Comparison of ENCODE assay signal across 8 cellular contexts in the genomic region with DNA sequence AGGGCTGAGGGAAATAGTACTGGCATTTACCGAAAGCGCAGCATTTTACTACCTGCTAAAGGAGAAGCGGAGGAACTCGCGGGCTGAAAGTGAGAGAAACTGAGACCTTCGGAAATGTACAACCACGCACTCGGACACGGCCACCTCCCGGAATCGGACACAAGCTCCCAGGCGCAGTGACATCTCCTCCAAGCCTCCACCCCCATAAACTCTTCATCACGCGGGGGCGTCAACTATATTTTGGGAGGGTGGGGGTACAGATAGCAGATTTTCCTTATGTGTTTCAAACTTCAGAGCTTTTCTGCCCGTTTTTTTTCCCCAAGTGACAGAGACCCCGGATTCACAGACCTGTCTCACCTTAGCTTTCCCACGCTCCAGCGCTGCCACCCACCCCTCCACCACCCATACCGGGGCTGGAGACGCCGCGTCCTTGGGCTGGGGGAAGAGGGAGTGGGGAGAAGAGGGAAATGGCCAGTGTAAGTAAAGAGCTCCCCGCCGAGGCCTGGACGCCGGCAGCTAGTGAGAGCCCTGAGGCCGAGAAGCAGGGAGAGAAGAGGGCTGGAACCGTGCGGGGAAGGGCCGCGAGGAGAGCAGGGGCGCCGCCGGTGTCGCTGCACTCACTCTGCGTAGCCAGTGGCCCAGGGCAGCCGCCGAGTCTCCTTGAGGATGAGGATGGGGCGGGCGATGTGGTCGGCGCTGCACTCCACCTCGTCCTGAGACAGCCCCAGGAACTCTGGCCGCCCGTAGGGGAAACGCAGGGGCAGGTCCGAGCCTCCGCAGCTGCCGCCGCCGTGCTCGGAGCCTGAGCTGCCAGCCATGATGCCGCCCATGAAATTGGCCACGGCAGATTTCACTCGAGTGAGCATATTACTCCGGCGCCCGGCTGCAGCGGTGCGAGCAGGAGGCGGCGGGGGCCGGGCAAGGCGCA. TPM values are rescaled to one million over a fixed set of nuclear protein-coding genes. Genes with fewer than 3 reads are reported as not detected.
DNase-seq lines count a peak whose midpoint lies in the region; ATAC-seq and TF ChIP-seq lines count a peak whose summit lies in the region.

No MANE protein-coding gene starts in this region.

- H3K36me3 ChIP-seq in HCT116 (ENCODE audit: control insufficient read depth in 1 of 2, insufficient read depth in 2 of 2, low read length in 2 of 2) (no peaks in the 10 kb centered on the region), MG63 (no peaks in the 10 kb centered on the region)

- no peaks in the 10 kb centered on the region for H4K20me1 ChIP-seq in HCT116 (ENCODE audit: insufficient read depth)

- peaks cover 9 to 18% of the 10 kb centered on the region in 2 experiments; a peak in 3 of 4 replicates for H3K4me1 ChIP-seq in HCT116 (ENCODE audit: control insufficient read depth in 1 of 2, insufficient read depth in 2 of 2, low read length in 2 of 2)

- TF ChIP-seq CTCF in HCT116 (IDR thresholded peaks at IDR 0.05 in 2 of 3, conservative IDR thresholded peaks at IDR 0.05 in 1 of 3; ENCODE audit: borderline replicate concordance in 1 of 3, insufficient read depth in 1 of 3, low read depth in 2 of 3, low read length in 2 of 3) (no peak), glutamatergic neuron (IDR thresholded peaks at IDR 0.05; ENCODE audit: partially characterized antibody, unreplicated experiment) (no peak), omental fat pad (IDR thresholded peaks at IDR 0.05) (no peak)

- ATAC-seq in HCT116 (peak; percentile 53), omental fat pad (ENCODE audit: low FRiP score) (peak; percentile 71)

- H2AFZ ChIP-seq in HCT116 (ENCODE audit: low read depth, low read length, poor library complexity, severe bottlenecking): peak overlapping the region; percentile 77

- no peaks in the 10 kb centered on the region for H3K36me3 Mint-ChIP-seq in glutamatergic neuron (ENCODE audit: unreplicated experiment)

- peak overlapping the region; percentile 87 for H3K4me3 Mint-ChIP-seq in glutamatergic neuron (ENCODE audit: unreplicated experiment)

- peak overlapping the region; percentile 71 for H3K27ac ChIP-seq in HCT116 (ENCODE audit: low read depth, low read length)

- POLR2A ChIA-PET in HCT116 (lab: Charles Lee): no interaction called here

- BruUV-seq in HCT116 (replicated peaks; lab: Mats Ljungman, UMichigan): no TSS peak

- no peaks in the 10 kb centered on the region for H3K27me3 ChIP-seq in HCT116 (ENCODE audit: insufficient read depth, low read length)
- no peaks in the 10 kb centered on the region for H3K27me3 ChIP-seq in MG63

- CTCF ChIA-PET in HCT116 (lab: Charles Lee): interaction anchor here (0.9 to 1.6 kb wide), 5 partner anchors 8 to 135 kb away, joined by 3 to 9 read pairs (median 4); no protein-coding TSS in a partner anchor

- RAD21 ChIA-PET in HCT116 (lab: Charles Lee; ENCODE audit: low non-redundant PET in 1 of 2, low total read pairs in 2 of 2, uncharacterized antibody in 2 of 2, unreplicated experiment in 2 of 2): no interaction called here

- intact Hi-C loops in HCT116 (cut with micrococcal nuclease): loop anchor here (10.0 kb wide), 1 partner anchor 119 kb away; no protein-coding TSS in a partner anchor

- H3K27ac Mint-ChIP-seq in glutamatergic neuron (ENCODE audit: unreplicated experiment): peak overlapping the region; percentile 10

- H3K9me2 ChIP-seq in HCT116 (ENCODE audit: insufficient read depth): no peaks in the 10 kb centered on the region

- H3K4me3 ChIP-seq in HCT116 (replicated peaks in 1 of 2; ENCODE audit: low read depth in 1 of 2, low read length in 2 of 2) (peak overlapping the region; percentile 75 to 85), MG63 (peak overlapping the region; percentile 67)

- peak overlapping the region; percentile 74 for H3K9ac ChIP-seq in HCT116 (ENCODE audit: low read length)

- TF ChIP-seq POLR2A in HCT116 (IDR thresholded peaks at IDR 0.05; ENCODE audit: borderline replicate concordance, extremely low read depth, insufficient read depth, insufficient read length): no peak

- H3K4me1 Mint-ChIP-seq in glutamatergic neuron (ENCODE audit: low read depth, unreplicated experiment): peaks cover 4% of the 10 kb centered on the region

- H3K79me2 ChIP-seq in HCT116 (ENCODE audit: insufficient read depth, low read length): no peaks in the 10 kb centered on the region

- peak; percentile 35 for DNase-seq in stimulated activated CD4-positive, alpha-beta T cell treated with anti-CD3 and anti-CD28 coated beads, Interleukin-15, amount 100 ng/mL, for 24 hours
- no peak for DNase-seq in stimulated activated CD4-positive, alpha-beta T cell treated with anti-CD3 and anti-CD28 coated beads, Interleukin-4, amount 100 ng/mL, for 4 hours
- no peak for DNase-seq in HCT116 (ENCODE audit: low read depth, low spot score)
- DNase-seq in MG63: peak; percentile 46
- peak; percentile 35 to 46 for DNase-seq in activated T-cell treated with anti-CD3 and anti-CD28 coated beads, Interleukin-2, amount 50 U/mL, for 48 hours
- DNase-seq in glutamatergic neuron: peak; percentile 68
- no peak for DNase-seq in omental fat pad (ENCODE audit: low spot score)
- DNase-seq in NCI-H1436 (lab: John Stamatoyannopoulos, UW): no peak

- TF ChIP-seq RAD21 in HCT116 (IDR thresholded peaks at IDR 0.05; ENCODE audit: low read depth): no peak

- H3K9me3 ChIP-seq in HCT116 (ENCODE audit: control insufficient read depth in 1 of 2, insufficient read depth in 1 of 2, low read depth in 1 of 2, low read length in 2 of 2): no peaks in the 10 kb centered on the region
- H3K9me3 ChIP-seq in MG63: no peaks in the 10 kb centered on the region

- peak overlapping the region; percentile 94 for H3K4me2 ChIP-seq in HCT116 (ENCODE audit: low read length)

- peaks cover 4% of the 10 kb centered on the region for H3K27me3 Mint-ChIP-seq in glutamatergic neuron (ENCODE audit: unreplicated experiment)

- peaks cover 1% of the 10 kb centered on the region for H3K9me3 Mint-ChIP-seq in glutamatergic neuron (ENCODE audit: unreplicated experiment)

TF ChIP-seq in HCT116, 20 proteins besides CTCF, POLR2A, EP300 and RAD21 (continues in another document):
- no peak for TF ChIP-seq EZH2 (IDR thresholded peaks at IDR 0.05)
- TF ChIP-seq TCF7L2 (IDR thresholded peaks at IDR 0.05; ENCODE audit: borderline replicate concordance, extremely low read depth, insufficient read depth, insufficient read length): no peak
- TF ChIP-seq ZNF274 (IDR thresholded peaks at IDR 0.05; ENCODE audit: low read depth, low read length): no peak
- TF ChIP-seq EZH2phosphoT487 (IDR thresholded peaks at IDR 0.05; ENCODE audit: borderline replicate concordance): no peak
- TF ChIP-seq, protein P1, sequence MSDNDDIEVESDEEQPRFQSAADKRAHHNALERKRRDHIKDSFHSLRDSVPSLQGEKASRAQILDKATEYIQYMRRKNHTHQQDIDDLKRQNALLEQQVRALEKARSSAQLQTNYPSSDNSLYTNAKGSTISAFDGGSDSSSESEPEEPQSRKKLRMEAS (IDR thresholded peaks at IDR 0.05): no peak
- TF ChIP-seq, protein P2, sequence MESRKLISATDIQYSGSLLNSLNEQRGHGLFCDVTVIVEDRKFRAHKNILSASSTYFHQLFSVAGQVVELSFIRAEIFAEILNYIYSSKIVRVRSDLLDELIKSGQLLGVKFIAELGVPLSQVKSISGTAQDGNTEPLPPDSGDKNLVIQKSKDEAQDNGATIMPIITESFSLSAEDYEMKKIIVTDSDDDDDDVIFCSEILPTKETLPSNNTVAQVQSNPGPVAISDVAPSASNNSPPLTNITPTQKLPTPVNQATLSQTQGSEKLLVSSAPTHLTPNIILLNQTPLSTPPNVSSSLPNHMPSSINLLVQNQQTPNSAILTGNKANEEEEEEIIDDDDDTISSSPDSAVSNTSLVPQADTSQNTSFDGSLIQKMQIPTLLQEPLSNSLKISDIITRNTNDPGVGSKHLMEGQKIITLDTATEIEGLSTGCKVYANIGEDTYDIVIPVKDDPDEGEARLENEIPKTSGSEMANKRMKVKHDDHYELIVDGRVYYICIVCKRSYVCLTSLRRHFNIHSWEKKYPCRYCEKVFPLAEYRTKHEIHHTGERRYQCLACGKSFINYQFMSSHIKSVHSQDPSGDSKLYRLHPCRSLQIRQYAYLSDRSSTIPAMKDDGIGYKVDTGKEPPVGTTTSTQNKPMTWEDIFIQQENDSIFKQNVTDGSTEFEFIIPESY (IDR thresholded peaks at IDR 0.05; ENCODE audit: extremely low read depth, insufficient replicate concordance, low read length): no peak
- TF ChIP-seq SP1 (IDR thresholded peaks at IDR 0.05; ENCODE audit: low read depth): no peak
- no peak for TF ChIP-seq SRF (IDR thresholded peaks at IDR 0.05; ENCODE audit: low read depth)
- no peak for TF ChIP-seq POLR2AphosphoS5 (IDR thresholded peaks at IDR 0.05; ENCODE audit: low read depth, low read length)
- TF ChIP-seq, protein P3, sequence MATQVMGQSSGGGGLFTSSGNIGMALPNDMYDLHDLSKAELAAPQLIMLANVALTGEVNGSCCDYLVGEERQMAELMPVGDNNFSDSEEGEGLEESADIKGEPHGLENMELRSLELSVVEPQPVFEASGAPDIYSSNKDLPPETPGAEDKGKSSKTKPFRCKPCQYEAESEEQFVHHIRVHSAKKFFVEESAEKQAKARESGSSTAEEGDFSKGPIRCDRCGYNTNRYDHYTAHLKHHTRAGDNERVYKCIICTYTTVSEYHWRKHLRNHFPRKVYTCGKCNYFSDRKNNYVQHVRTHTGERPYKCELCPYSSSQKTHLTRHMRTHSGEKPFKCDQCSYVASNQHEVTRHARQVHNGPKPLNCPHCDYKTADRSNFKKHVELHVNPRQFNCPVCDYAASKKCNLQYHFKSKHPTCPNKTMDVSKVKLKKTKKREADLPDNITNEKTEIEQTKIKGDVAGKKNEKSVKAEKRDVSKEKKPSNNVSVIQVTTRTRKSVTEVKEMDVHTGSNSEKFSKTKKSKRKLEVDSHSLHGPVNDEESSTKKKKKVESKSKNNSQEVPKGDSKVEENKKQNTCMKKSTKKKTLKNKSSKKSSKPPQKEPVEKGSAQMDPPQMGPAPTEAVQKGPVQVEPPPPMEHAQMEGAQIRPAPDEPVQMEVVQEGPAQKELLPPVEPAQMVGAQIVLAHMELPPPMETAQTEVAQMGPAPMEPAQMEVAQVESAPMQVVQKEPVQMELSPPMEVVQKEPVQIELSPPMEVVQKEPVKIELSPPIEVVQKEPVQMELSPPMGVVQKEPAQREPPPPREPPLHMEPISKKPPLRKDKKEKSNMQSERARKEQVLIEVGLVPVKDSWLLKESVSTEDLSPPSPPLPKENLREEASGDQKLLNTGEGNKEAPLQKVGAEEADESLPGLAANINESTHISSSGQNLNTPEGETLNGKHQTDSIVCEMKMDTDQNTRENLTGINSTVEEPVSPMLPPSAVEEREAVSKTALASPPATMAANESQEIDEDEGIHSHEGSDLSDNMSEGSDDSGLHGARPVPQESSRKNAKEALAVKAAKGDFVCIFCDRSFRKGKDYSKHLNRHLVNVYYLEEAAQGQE (IDR thresholded peaks at IDR 0.05; ENCODE audit: low read depth): no peak
- TF ChIP-seq ELF1 (IDR thresholded peaks at IDR 0.05; ENCODE audit: borderline replicate concordance, low read depth): no peak
- no peak for TF ChIP-seq CBX3 (IDR thresholded peaks at IDR 0.05; ENCODE audit: low read depth)

RNA-seq across cellular contexts. Expression of a gene that starts 0.8 kb away (rescaled TPM):
- 8.0 TPM for total RNA-seq in HCT116 (2021; ENCODE audit: unreplicated experiment)
- 2.5 and 2.7 TPM in 2 replicates for polyA plus RNA-seq in HCT116 (2012)
- total RNA-seq in MG63 (2014; rRNA removed; shearing (Covaris generic); ENCODE audit: low replicate concordance): 3.6 and 4.0 TPM in 2 replicates
- 6.3 TPM for total RNA-seq in glutamatergic neuron (ENCODE audit: unreplicated experiment)
- 1 to 10 TPM; 1.4 to 4.9 (median 2.4) TPM for total RNA-seq in omental fat pad

Comparison
In these comparisons a context has a peak if more than half of its experiments do, and no peak if none do; other contexts are left out.
1. DNase-seq: peak in stimulated activated CD4-positive, alpha-beta T cell treated with anti-CD3 and anti-CD28 coated beads, Interleukin-15, amount 100 ng/mL, for 24 hours (single experiment), MG63 (single experiment), activated T-cell treated with anti-CD3 and anti-CD28 coated beads, Interleukin-2, amount 50 U/mL, for 48 hours (2 of 2) and glutamatergic neuron (single experiment); none in stimulated activated CD4-positive, alpha-beta T cell treated with anti-CD3 and anti-CD28 coated beads, Interleukin-4, amount 100 ng/mL, for 4 hours (0 of 2), HCT116 (single experiment), omental fat pad (single experiment) and NCI-H1436 (single experiment).